Comparison of ENCODE assay signal across 25 cellular contexts in the genomic region with DNA sequence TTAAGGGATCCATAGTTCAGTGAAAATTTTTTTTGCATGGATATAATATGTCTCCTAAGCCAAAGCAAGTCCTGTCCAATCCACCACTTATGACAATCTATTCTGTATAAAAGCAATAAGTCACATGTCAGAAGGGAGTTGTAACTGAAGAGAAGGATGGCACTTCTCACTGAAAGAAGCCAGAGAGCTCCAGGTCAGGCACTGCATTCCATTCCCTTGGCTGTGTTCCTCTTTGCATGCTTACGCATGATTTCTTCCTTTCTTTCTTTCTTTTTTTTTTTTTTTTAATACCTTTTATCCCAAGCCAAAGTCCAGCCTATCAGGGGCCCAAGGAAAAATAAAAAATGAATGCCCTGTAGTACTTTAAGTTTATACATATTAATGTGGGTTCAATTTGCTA. TPM values are rescaled to one million over a fixed set of nuclear protein-coding genes. Genes with fewer than 3 reads are reported as not detected.
DNase-seq lines count a peak whose midpoint lies in the region; ATAC-seq, FAIRE-seq and TF ChIP-seq lines count a peak whose summit lies in the region.
"Had no signal": no experiment of that assay in that cellular context is flagged by ENCODE, and none has a peak within 500 bp of the region (broad histone marks: within the 10 kb centered on the region; RNA-seq: fewer than 3 reads in every experiment).

No MANE protein-coding gene starts in this region.

- no peak for TF ChIP-seq EP300 in gastroesophageal sphincter (IDR thresholded peaks at IDR 0.05)

- H2AFZ ChIP-seq in GM23248 (no peak overlapping the region), astrocyte (ENCODE audit: low read depth, low read length) (no peak overlapping the region)

- H3K4me3 Mint-ChIP-seq in astrocyte (ENCODE audit: unreplicated experiment) = no peak overlapping the region
- H3K4me3 Mint-ChIP-seq: activated CD4-positive, alpha-beta T cell treated with anti-CD3 and anti-CD28 coated beads, Interleukin-2, amount 10 ng/mL, durations not matched to agents 7 days and 5 days; activated naive CD4-positive, alpha-beta T cell treated with anti-CD3 and anti-CD28 coated beads for 36 hours; T-helper 17 cell had no signal

- H3K27me3 ChIP-seq in GM23248 (replicated peaks; ENCODE audit: insufficient read depth) = peaks cover 1% of the 10 kb centered on the region; the same call in 1 of the 2 replicates
- no peaks in the 10 kb centered on the region for H3K27me3 ChIP-seq in astrocyte (ENCODE audit: insufficient read depth, low read length)
- no peaks in the 10 kb centered on the region for H3K27me3 ChIP-seq in gastroesophageal sphincter
- no peaks in the 10 kb centered on the region for H3K27me3 ChIP-seq in testis
- H3K27me3 ChIP-seq: heart left ventricle had no signal

- DNase-seq in GM23248 (peak; percentile 27), astrocyte (ENCODE audit: low read depth) (peak; percentile 40), testis (peak; percentile 28), GM10248 (ENCODE audit: extremely low spot score) (no peak), NCI-H2107 (lab: John Stamatoyannopoulos, UW) (no peak), GM03348 (ENCODE audit: low spot score) (no peak)
- DNase-seq: activated CD4-positive, alpha-beta T cell treated with anti-CD3 and anti-CD28 coated beads, Interleukin-2, amount 10 ng/mL, durations not matched to agents 7 days and 5 days; activated naive CD4-positive, alpha-beta T cell treated with anti-CD3 and anti-CD28 coated beads for 36 hours; amniotic stem cell; caudate nucleus; dermis blood vessel endothelial cell; H7; heart left ventricle; left cardiac atrium; mesendoderm; NCI-H1048; NCI-H1694 treated with DMSO at 0.1 percent for 48 hours; NCI-H2171 treated with DMSO at 0.1 percent for 48 hours; NCI-H524; nucleus accumbens; substantia nigra; T-helper 17 cell had no signal

- TF ChIP-seq CTCF in astrocyte (IDR thresholded peaks at IDR 0.05; ENCODE audit: insufficient read depth, low read depth, low read length) (no peak), gastroesophageal sphincter (IDR thresholded peaks at IDR 0.05) (no peak), testis (IDR thresholded peaks at IDR 0.05) (no peak), GM10248 (IDR thresholded peaks at IDR 0.05; ENCODE audit: control extremely low read depth, extremely low read depth, low read depth, missing control alignments) (no peak)

- in situ Hi-C loops in GM23248 (cut with MboI) = no loop called here

- POLR2A ChIA-PET in GM10248 (lab: Yijun Ruan, JAX) = no interaction called here

- peak; percentile 17 for ATAC-seq in gastroesophageal sphincter
- ATAC-seq: heart left ventricle, T-helper 17 cell had no signal

- H3K4me2 ChIP-seq in GM23248 (ENCODE audit: unreplicated experiment) (no peak overlapping the region), astrocyte (ENCODE audit: low read length) (no peak overlapping the region)

- no peaks in the 10 kb centered on the region for H3K9me2 ChIP-seq in GM23248 (ENCODE audit: insufficient read depth)

- H3F3A ChIP-seq in GM23248 (ENCODE audit: insufficient read depth) = no peaks in the 10 kb centered on the region

- peaks cover 5% of the 10 kb centered on the region for H3K36me3 Mint-ChIP-seq in astrocyte (ENCODE audit: low read depth, unreplicated experiment)

- H3K4me1 ChIP-seq in GM23248 (ENCODE audit: insufficient read depth) = peaks cover 6% of the 10 kb centered on the region; the same call in 1 of the 2 replicates
- peaks cover 14% of the 10 kb centered on the region for H3K4me1 ChIP-seq in astrocyte (ENCODE audit: insufficient read depth, low read length)
- peaks cover 36 to 100% (median 55%) of the 10 kb centered on the region in 3 donors for H3K4me1 ChIP-seq in gastroesophageal sphincter
- peaks cover 30% of the 10 kb centered on the region for H3K4me1 ChIP-seq in testis

- H3K79me2 ChIP-seq in GM23248 (ENCODE audit: insufficient read depth) (no peaks in the 10 kb centered on the region), astrocyte (ENCODE audit: insufficient read depth, low read length) (peaks cover 3% of the 10 kb centered on the region)

- H3K4me1 Mint-ChIP-seq in astrocyte (ENCODE audit: low read depth, unreplicated experiment) = peaks cover 38% of the 10 kb centered on the region
- H3K4me1 Mint-ChIP-seq: activated CD4-positive, alpha-beta T cell treated with anti-CD3 and anti-CD28 coated beads, Interleukin-2, amount 10 ng/mL, durations not matched to agents 7 days and 5 days had no signal

- H3K9me3 ChIP-seq in GM23248 (ENCODE audit: low read depth) = no peaks in the 10 kb centered on the region
- no peaks in the 10 kb centered on the region for H3K9me3 ChIP-seq in astrocyte (ENCODE audit: insufficient read depth, low read depth, low read length)
- H3K9me3 ChIP-seq in gastroesophageal sphincter = no peaks in the 10 kb centered on the region
- H3K9me3 ChIP-seq in testis = no peaks in the 10 kb centered on the region
- H3K9me3 ChIP-seq: heart left ventricle had no signal

- no peaks in the 10 kb centered on the region for H4K20me1 ChIP-seq in GM23248 (ENCODE audit: insufficient read depth)
- H4K20me1 ChIP-seq in astrocyte (ENCODE audit: insufficient read depth, low read length) = peaks cover 3% of the 10 kb centered on the region

- no peak overlapping the region for H3K27ac Mint-ChIP-seq in astrocyte (ENCODE audit: unreplicated experiment)
- H3K27ac Mint-ChIP-seq: activated CD4-positive, alpha-beta T cell treated with anti-CD3 and anti-CD28 coated beads, Interleukin-2, amount 10 ng/mL, durations not matched to agents 7 days and 5 days; activated naive CD4-positive, alpha-beta T cell treated with anti-CD3 and anti-CD28 coated beads for 36 hours; T-helper 17 cell had no signal

- H3K27me3 Mint-ChIP-seq in astrocyte (ENCODE audit: low read depth, unreplicated experiment) = no peaks in the 10 kb centered on the region

- H3K9me3 Mint-ChIP-seq in astrocyte (ENCODE audit: unreplicated experiment) = no peaks in the 10 kb centered on the region
- H3K9me3 Mint-ChIP-seq: activated CD4-positive, alpha-beta T cell treated with anti-CD3 and anti-CD28 coated beads, Interleukin-2, amount 10 ng/mL, durations not matched to agents 7 days and 5 days; activated naive CD4-positive, alpha-beta T cell treated with anti-CD3 and anti-CD28 coated beads for 36 hours had no signal

- no peak for FAIRE-seq in astrocyte (lab: Jason Lieb, UNC)
- FAIRE-seq: RCC 7860, urothelium cell line had no signal

- intact Hi-C loops in testis (cut with DNase I; ENCODE audit: low total_unique reads) = no loop called here

- H3K27ac ChIP-seq in GM23248 = no peak overlapping the region
- no peak overlapping the region for H3K27ac ChIP-seq in astrocyte (ENCODE audit: low read depth, low read length)
- H3K27ac ChIP-seq in gastroesophageal sphincter = peak overlapping the region; percentile 78 to 98 (median 92)
- H3K27ac ChIP-seq in testis = no peak overlapping the region

- H3K36me3 ChIP-seq in GM23248 (ENCODE audit: low read depth) (no peaks in the 10 kb centered on the region), astrocyte (ENCODE audit: insufficient read depth, low read length) (no peaks in the 10 kb centered on the region), gastroesophageal sphincter (no peaks in the 10 kb centered on the region), testis (ENCODE audit: low read depth, missing control alignments) (no peaks in the 10 kb centered on the region)
- H3K36me3 ChIP-seq: heart left ventricle had no signal

- no peak overlapping the region for H3K9ac ChIP-seq in GM23248
- no peak overlapping the region for H3K9ac ChIP-seq in astrocyte (ENCODE audit: low read length)

- H3K4me3 ChIP-seq in GM23248 (no peak overlapping the region), astrocyte (ENCODE audit: insufficient read depth, low read depth, low read length) (no peak overlapping the region), gastroesophageal sphincter (no peak overlapping the region), testis (no peak overlapping the region)
- H3K4me3 ChIP-seq: heart left ventricle had no signal

- TF ChIP-seq POLR2A in gastroesophageal sphincter (IDR thresholded peaks at IDR 0.05) = no peak
- TF ChIP-seq POLR2A in testis (IDR thresholded peaks at IDR 0.05) = no peak

- 0 to 24% methylated on average over 1 of the region's 1 CpG for WGBS in GM23248 (ENCODE audit: low coverage in 1 of 2, low lambda C conversion rate in 2 of 2, missing lambda C conversion rate in 2 of 2), 2 experiments
- WGBS in gastroesophageal sphincter (ENCODE audit: low coverage in 1 of 2), 2 donors = 21 to 30% methylated on average over 1 of the region's 1 CpG
- WGBS in testis, 2 donors = 55 to 67% methylated on average over 1 of the region's 1 CpG

- CTCF ChIA-PET in GM10248 (lab: Yijun Ruan, JAX) = interaction anchor here (1.9 to 7.3 kb wide), 2 partner anchors 12 to 29 kb away, joined by 4 to 51 read pairs; no protein-coding TSS in a partner anchor

RNA-seq across cellular contexts. Expression of a gene that starts 39.8 kb away (rescaled TPM):
- not detected in 2 replicates for total RNA-seq in GM23248 (2014; rRNA removed; shearing (Covaris generic))
- polyA plus RNA-seq in GM23248 (2016; fragmentation: Nextera tagmentation; extraction: Ambion mirVana) (0.45 and 0.53 TPM in 2 replicates), testis (ENCODE audit: insufficient read depth, low read depth, low replicate concordance) (15.1 TPM)
- total RNA-seq in astrocyte (135 and 211 TPM in 2 replicates), gastroesophageal sphincter (100 to 1,000 TPM in 3 of 4 donors, 10 to 100 TPM in 1; 96.5 to 192 (median 140) TPM), testis (10 to 100 TPM; 13.7 to 28.3 TPM)
- total RNA-seq: activated CD4-positive, alpha-beta T cell treated with anti-CD3 and anti-CD28 coated beads, Interleukin-2, amount 10 ng/mL, durations not matched to agents 7 days and 5 days; activated naive CD4-positive, alpha-beta T cell treated with anti-CD3 and anti-CD28 coated beads for 36 hours had no signal

Comparison
In these comparisons a context has a peak if more than half of its experiments do, and no peak if none do; other contexts are left out.
1. DNase-seq: peak in GM23248 (single experiment), astrocyte (single experiment) and testis (single experiment); none in GM10248 (single experiment), NCI-H2107 (single experiment) and GM03348 (single experiment).
2. H3K27ac ChIP-seq: peak in gastroesophageal sphincter (4 of 4); none in GM23248 (single experiment), astrocyte (single experiment) and testis (0 of 2).
3. RNA of a gene that starts 39.8 kb away (total RNA-seq): 135 to 211 TPM in astrocyte, 96.5 to 192 TPM in gastroesophageal sphincter and 13.7 to 28.3 TPM in testis; not detected in GM23248; every median in the first group is over 10 times any median in the second.